In genomic region chr7:84469034-84469433, GRCh38 we compare ENCODE assay signal across 1 cellular context.
TF ChIP-seq lines count a peak whose summit lies in the region.

No MANE protein-coding gene starts in this region.

TF ChIP-seq in SK-N-SH treated with all-trans-retinoic acid at 6 μM for 48 hours, 23 proteins besides CTCF, POLR2A, EP300 and RAD21 (continued from another document):
- TF ChIP-seq POU6F1 (CRISPR knock-in tag; IDR thresholded peaks at IDR 0.05; ENCODE audit: borderline replicate concordance, low read depth) = no peak
